18 cellular contexts compared by ENCODE assay signal in the genomic region with DNA sequence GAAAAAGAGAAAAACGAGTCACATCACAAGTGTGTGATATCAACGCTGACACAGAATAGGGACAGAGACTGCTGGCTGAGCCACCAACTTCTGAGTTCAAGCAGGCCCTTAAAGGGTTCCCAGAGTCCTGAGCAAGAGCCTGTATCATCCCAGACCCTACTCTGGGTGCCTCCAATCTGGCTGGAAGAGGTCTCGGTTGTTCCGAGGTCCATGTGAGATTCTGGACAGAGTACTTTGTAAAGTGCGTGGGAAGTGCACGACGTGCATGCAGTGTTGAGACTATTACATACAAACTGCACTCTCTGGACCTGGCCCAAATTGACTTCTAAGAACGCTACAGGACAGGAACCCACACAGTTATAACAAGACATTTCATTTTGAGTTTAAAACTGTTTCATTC. TPM values are rescaled to one million over a fixed set of nuclear protein-coding genes. Genes with fewer than 3 reads are reported as not detected.
DNase-seq lines count a peak whose midpoint lies in the region; ATAC-seq, FAIRE-seq and TF ChIP-seq lines count a peak whose summit lies in the region.
"Had no signal": no experiment of that assay in that cellular context is flagged by ENCODE, and none has a peak within 500 bp of the region (broad histone marks: within the 10 kb centered on the region; RNA-seq: fewer than 3 reads in every experiment).

No MANE protein-coding gene starts in this region.

- H4K20me1 ChIP-seq in K562 (replicated peaks; ENCODE audit: control insufficient read depth, insufficient read depth, low read length) (no peaks in the 10 kb centered on the region), OCI-LY7 (ENCODE audit: insufficient read depth, low read length) (no peaks in the 10 kb centered on the region)

- H3K79me2 ChIP-seq in ACC112 (ENCODE audit: control insufficient read depth, insufficient read depth, low read length, unreplicated experiment) (peaks cover 6% of the 10 kb centered on the region), K562 (ENCODE audit: control insufficient read depth, insufficient read depth, low read length) (no peaks in the 10 kb centered on the region), OCI-LY7 (ENCODE audit: insufficient read depth, low read depth, low read length) (no peaks in the 10 kb centered on the region)

- peaks cover 6% of the 10 kb centered on the region for H3K27me3 Mint-ChIP-seq in nephron progenitor cell (ENCODE audit: low read depth, poor library complexity)
- H3K27me3 Mint-ChIP-seq: dendritic cell treated with granulocyte-macrophage colony-stimulating factor and Interleukin-4, amounts not matched to agents 40 ng/mL and 50 ng/mL, for 4 days; stimulated activated naive CD8-positive, alpha-beta T cell treated with anti-CD3 and anti-CD28 coated beads, Interleukin-15, Interleukin-2, amounts not matched to agents 100 ng/mL and 50 ng/mL, for 24 hours had no signal

- H2AFZ ChIP-seq in ACC112 (ENCODE audit: low read length, unreplicated experiment) (peak overlapping the region; percentile 62), K562 (ENCODE audit: low read depth, low read length) (peak overlapping the region; percentile 87), OCI-LY7 (ENCODE audit: low read length) (no peak overlapping the region)

- H3K9me3 Mint-ChIP-seq in nephron progenitor cell, result no peaks in the 10 kb centered on the region
- H3K9me3 Mint-ChIP-seq: CD8-positive, alpha-beta T cell; dendritic cell treated with granulocyte-macrophage colony-stimulating factor and Interleukin-4, amounts not matched to agents 40 ng/mL and 50 ng/mL, for 4 days; stimulated activated naive CD8-positive, alpha-beta T cell treated with anti-CD3 and anti-CD28 coated beads, Interleukin-15, Interleukin-2, amounts not matched to agents 100 ng/mL and 50 ng/mL, for 24 hours; T-helper 1 cell treated with Interleukin-12 subunit alpha and Interleukin-12 subunit beta and Interleukin-4 antibody, amounts not matched to agents 30 μg/mL and 1 μg/mL, for 36 hours had no signal

- H3K4me1 ChIP-seq in ACC112 (ENCODE audit: control insufficient read depth, insufficient read depth, low read length, unreplicated experiment) (peaks cover 25% of the 10 kb centered on the region), K562 (replicated peaks in 1 of 2; ENCODE audit: control insufficient read depth in 2 of 2, insufficient read depth in 2 of 2, low read length in 2 of 2) (peaks cover 7 to 9% of the 10 kb centered on the region in 2 experiments; a peak in 4 of 5 replicates), cardiac muscle cell (ENCODE audit: low read depth) (peaks cover 20% of the 10 kb centered on the region), OCI-LY7 (ENCODE audit: insufficient read depth, low read length, poor library complexity, severe bottlenecking) (no peaks in the 10 kb centered on the region)
- H3K4me1 ChIP-seq: prostate gland had no signal

- no peaks in the 10 kb centered on the region for H3K27me3 ChIP-seq in ACC112 (ENCODE audit: insufficient read depth, low read length)
- H3K27me3 ChIP-seq in K562 (ENCODE audit: control insufficient read depth in 2 of 2, insufficient read depth in 2 of 2, low read length in 2 of 2), result no peaks in the 10 kb centered on the region
- no peaks in the 10 kb centered on the region for H3K27me3 ChIP-seq in cardiac muscle cell

- H3K4me3 Mint-ChIP-seq in nephron progenitor cell, result no peak overlapping the region
- H3K4me3 Mint-ChIP-seq: activated CD8-positive, alpha-beta T cell treated with anti-CD3 and anti-CD28 coated beads, Interleukin-2, amount 10 ng/mL, durations not matched to agents 7 days and 5 days; CD8-positive, alpha-beta T cell; dendritic cell treated with granulocyte-macrophage colony-stimulating factor and Interleukin-4, amounts not matched to agents 40 ng/mL and 50 ng/mL, for 4 days; stimulated activated naive CD8-positive, alpha-beta T cell treated with anti-CD3 and anti-CD28 coated beads, Interleukin-15, Interleukin-2, amounts not matched to agents 100 ng/mL and 50 ng/mL, for 24 hours; T-helper 1 cell treated with Interleukin-12 subunit alpha and Interleukin-12 subunit beta and Interleukin-4 antibody, amounts not matched to agents 30 μg/mL and 1 μg/mL, for 36 hours had no signal

- H3K9me3 ChIP-seq in K562 (replicated peaks; ENCODE audit: control insufficient read depth, insufficient read depth, low read depth, low read length), result no peaks in the 10 kb centered on the region
- H3K9me3 ChIP-seq in cardiac muscle cell (ENCODE audit: low read depth), result no peaks in the 10 kb centered on the region
- H3K9me3 ChIP-seq in OCI-LY7 (ENCODE audit: low read length), result no peaks in the 10 kb centered on the region
- H3K9me3 ChIP-seq: prostate gland had no signal

- ATAC-seq in K562 (peak; percentile 68), HG02759 (IDR thresholded peaks at IDR 0.05; ENCODE audit: unreplicated experiment) (no peak), GM19455 (IDR thresholded peaks at IDR 0.05; ENCODE audit: unreplicated experiment) (no peak)
- ATAC-seq: activated CD8-positive, alpha-beta T cell treated with anti-CD3 and anti-CD28 coated beads, Interleukin-2, amount 10 ng/mL, durations not matched to agents 7 days and 5 days; CD8-positive, alpha-beta T cell; esophagus mucosa had no signal

- H3K4me3 ChIP-seq in ACC112 (ENCODE audit: low read depth, low read length), result peak overlapping the region; percentile 6; the same call in 1 of the 2 replicates
- H3K4me3 ChIP-seq in K562, result no peak overlapping the region
- no peak overlapping the region for H3K4me3 ChIP-seq in cardiac muscle cell
- H3K4me3 ChIP-seq in OCI-LY7 (ENCODE audit: low read depth, low read length, poor library complexity, severe bottlenecking), result no peak overlapping the region
- H3K4me3 ChIP-seq: prostate gland had no signal

- H3K9me1 ChIP-seq in K562 (ENCODE audit: control insufficient read depth, insufficient read depth, low read length), result no peaks in the 10 kb centered on the region

- H3K4me2 ChIP-seq in K562 (ENCODE audit: insufficient read depth, low read length) (peak overlapping the region; percentile 66), OCI-LY7 (ENCODE audit: low read length) (no peak overlapping the region)

- FAIRE-seq in K562 (lab: Jason Lieb, UNC), result peak; percentile 29

- BruUV-seq in K562 (replicated peaks; lab: Mats Ljungman, UMichigan) (no TSS peak), OCI-LY7 (replicated peaks; lab: Mats Ljungman, UMichigan) (no TSS peak)

- peaks cover 12% of the 10 kb centered on the region for H3K4me1 Mint-ChIP-seq in nephron progenitor cell

- in situ Hi-C loops in K562 (cut with MboI), result no loop called here

- CTCF ChIA-PET in K562 (lab: Yijun Ruan, JAX; ENCODE audit: low intra/inter-chr PET ratio), result no interaction called here
- CTCF ChIA-PET in OCI-LY7 (lab: Charles Lee; ENCODE audit: unreplicated experiment), result no interaction called here

- no peaks in the 10 kb centered on the region; the same call in 1 of the 2 replicates for H3K36me3 ChIP-seq in ACC112 (ENCODE audit: insufficient read depth, low read length)
- H3K36me3 ChIP-seq in K562 (ENCODE audit: control insufficient read depth, insufficient read depth, low read length), result no peaks in the 10 kb centered on the region
- H3K36me3 ChIP-seq in cardiac muscle cell, result no peaks in the 10 kb centered on the region
- no peaks in the 10 kb centered on the region for H3K36me3 ChIP-seq in OCI-LY7 (ENCODE audit: insufficient read depth, low read length)
- H3K36me3 ChIP-seq: prostate gland had no signal

- no peak for TF ChIP-seq POLR2A in K562 (conservative IDR thresholded peaks at IDR 0.05)

- TF ChIP-seq CTCF in K562 (IDR thresholded peaks at IDR 0.05 in 2 of 3, conservative IDR thresholded peaks at IDR 0.05 in 1 of 3; ENCODE audit: insufficient read depth in 2 of 3, low read depth in 1 of 3, low read length in 3 of 3) (no peak), cardiac muscle cell (IDR thresholded peaks at IDR 0.05; ENCODE audit: low read depth, low read length) (no peak), nephron progenitor cell (IDR thresholded peaks at IDR 0.05) (no peak), OCI-LY7 (conservative IDR thresholded peaks at IDR 0.05; ENCODE audit: low read length) (no peak)

- H3K9ac ChIP-seq in K562 (ENCODE audit: insufficient read depth in 1 of 2, low read depth in 2 of 2, low read length in 2 of 2), result peak overlapping the region; percentile 50 to 70; a peak in 3 of 4 replicates

- no peaks in the 10 kb centered on the region for H3K9me2 ChIP-seq in OCI-LY7 (ENCODE audit: insufficient read depth, low read length)

- no peak for TF ChIP-seq RAD21 in K562 (CRISPR knock-in tag; conservative IDR thresholded peaks at IDR 0.05 in 1 of 2, IDR thresholded peaks at IDR 0.05 in 1 of 2)

- H3K27ac ChIP-seq in ACC112 (ENCODE audit: low read depth, low read length), result peak overlapping the region; percentile 76
- peak overlapping the region; percentile 44; the same call in 2 of the 3 replicates for H3K27ac ChIP-seq in K562 (ENCODE audit: extremely low read depth, low read depth, low read length)
- peak overlapping the region; percentile 89 for H3K27ac ChIP-seq in cardiac muscle cell
- no peak overlapping the region for H3K27ac ChIP-seq in OCI-LY7 (ENCODE audit: low read depth, low read length, poor library complexity, severe bottlenecking)

- H3K36me3 Mint-ChIP-seq in nephron progenitor cell (ENCODE audit: low read depth), result no peaks in the 10 kb centered on the region
- H3K36me3 Mint-ChIP-seq: CD8-positive, alpha-beta T cell had no signal

- peak overlapping the region; percentile 25 for H3K27ac Mint-ChIP-seq in nephron progenitor cell
- H3K27ac Mint-ChIP-seq: activated CD8-positive, alpha-beta T cell treated with anti-CD3 and anti-CD28 coated beads, Interleukin-2, amount 10 ng/mL, durations not matched to agents 7 days and 5 days; CD8-positive, alpha-beta T cell; dendritic cell treated with granulocyte-macrophage colony-stimulating factor and Interleukin-4, amounts not matched to agents 40 ng/mL and 50 ng/mL, for 4 days; stimulated activated naive CD8-positive, alpha-beta T cell treated with anti-CD3 and anti-CD28 coated beads, Interleukin-15, Interleukin-2, amounts not matched to agents 100 ng/mL and 50 ng/mL, for 24 hours; T-helper 1 cell treated with Interleukin-12 subunit alpha and Interleukin-12 subunit beta and Interleukin-4 antibody, amounts not matched to agents 30 μg/mL and 1 μg/mL, for 36 hours had no signal

- no peak for TF ChIP-seq EP300 in K562 (IDR thresholded peaks at IDR 0.05; ENCODE audit: low read length)

- intact Hi-C loops in K562 (cut with micrococcal nuclease), result no loop called here
- intact Hi-C loops in OCI-LY7 (cut with micrococcal nuclease; ENCODE audit: unreplicated experiment), result no loop called here

- DNase-seq in K562 (ENCODE audit: extremely low read depth in 1 of 4, low spot score in 3 of 4) (no peak), cardiac muscle cell (ENCODE audit: low read depth in 1 of 2, low spot score in 1 of 2) (peak in 1 of 2 donors; percentile 68), nephron progenitor cell (no peak), OCI-LY7 (ENCODE audit: low spot score) (no peak)
- DNase-seq in activated naive CD4-positive, alpha-beta T cell (lab: John Stamatoyannopoulos, UW), result no peak
- DNase-seq: activated CD8-positive, alpha-beta T cell treated with anti-CD3 and anti-CD28 coated beads, Interleukin-2, amount 10 ng/mL, durations not matched to agents 7 days and 5 days; amniotic stem cell; CD8-positive, alpha-beta T cell; KG1; SHP77 had no signal

- POLR2A ChIA-PET in K562 (lab: Yijun Ruan, JAX), result interaction anchor here (1.1 kb wide), 1 partner anchor 36 kb away, joined by 3 read pairs; no protein-coding TSS in a partner anchor
- POLR2A ChIA-PET in OCI-LY7 (lab: Charles Lee), result no interaction called here

- WGBS in K562 (ENCODE audit: insufficient coverage, low coverage, missing lambda C conversion rate), result 37% methylated on average over 8 of the region's 8 CpGs

RNA-seq across cellular contexts. Expression of gene MOK, which starts 40.6 kb away (rescaled TPM):
- 15.0 and 20.7 TPM in 2 replicates for total RNA-seq in K562 (2011; cell fraction: chromatin; rRNA removed; ENCODE audit: low replicate concordance)
- total RNA-seq in K562 (2011; cell fraction: nucleolus; rRNA removed), result 12.2 and 12.3 TPM in 2 replicates
- total RNA-seq in K562 (2011; cell fraction: nucleoplasm; rRNA removed), result 14.4 and 17.2 TPM in 2 replicates
- total RNA-seq in K562 (2014; rRNA removed) (5.8 and 7.2 TPM in 2 replicates), K562 (2014; rRNA removed; fragmentation: Illumina TruSeq; extraction: Trizol) (5.2 and 5.3 TPM in 2 replicates), K562 (2015; rRNA removed; fragmentation: Illumina TruSeq; extraction: Trizol) (4.6 and 5.3 TPM in 2 replicates), K562 (2021) (4.9 TPM in 2 replicates), cardiac muscle cell (29.7 and 31.7 TPM in 2 replicates), OCI-LY7 (2022) (2.2 and 4.3 TPM in 2 replicates)
- polyA plus RNA-seq in K562 (2011; rRNA removed) (4.3 and 6.2 TPM in 2 replicates), K562 (2014; fragmentation: Illumina TruSeq; extraction: Trizol) (3.6 and 7.5 TPM in 2 replicates), K562 (2014; fragmentation: Nextera tagmentation; extraction: Ambion mirVana) (1 to 10 TPM; 1.3 to 2.5 TPM), K562 (2014; rRNA removed) (7.6 and 8.4 TPM in 2 replicates), cardiac muscle cell (19.2 and 28.1 TPM in 2 replicates)
- polyA plus RNA-seq in K562 (2011; cell fraction: cytosol; rRNA removed), result 3.4 and 4.0 TPM in 2 replicates
- polyA plus RNA-seq in K562 (2011; cell fraction: nucleus; rRNA removed), result 16.6 and 29.5 TPM in 2 replicates
- 4.5 and 6.4 TPM in 2 replicates for polyA plus RNA-seq in K562 (2012)
- 4.3 TPM in 2 replicates for polyA minus RNA-seq in K562 (2011; rRNA and poly(A)+ RNA removed)
- 1.1 and 3.5 TPM in 2 replicates for polyA minus RNA-seq in K562 (2011; cell fraction: cytosol; rRNA and poly(A)+ RNA removed)
- polyA minus RNA-seq in K562 (2011; cell fraction: nucleus; rRNA and poly(A)+ RNA removed), result 8.1 TPM in 2 replicates
- 3.7 and 4.0 TPM in 2 replicates for total RNA-seq in OCI-LY7 (2014; rRNA removed; shearing (Covaris generic))

RNA-seq across cellular contexts. Expression of gene ZNF839, which starts 55.2 kb away (rescaled TPM):
- total RNA-seq in K562 (2011; cell fraction: chromatin; rRNA removed; ENCODE audit: low replicate concordance), result 28.7 and 36.1 TPM in 2 replicates
- 12.0 and 18.5 TPM in 2 replicates for total RNA-seq in K562 (2011; cell fraction: nucleolus; rRNA removed)
- total RNA-seq in K562 (2011; cell fraction: nucleoplasm; rRNA removed), result 18.0 and 21.4 TPM in 2 replicates
- total RNA-seq in K562 (2014; rRNA removed) (6.1 and 6.6 TPM in 2 replicates), K562 (2014; rRNA removed; fragmentation: Illumina TruSeq; extraction: Trizol) (5.2 and 5.3 TPM in 2 replicates), K562 (2015; rRNA removed; fragmentation: Illumina TruSeq; extraction: Trizol) (5.1 and 5.7 TPM in 2 replicates), K562 (2021) (6.6 and 8.4 TPM in 2 replicates), cardiac muscle cell (15.6 and 16.9 TPM in 2 replicates), OCI-LY7 (2022) (23.3 and 24.3 TPM in 2 replicates)
- polyA plus RNA-seq in K562 (2011; rRNA removed) (7.7 and 8.4 TPM in 2 replicates), K562 (2014; fragmentation: Illumina TruSeq; extraction: Trizol) (5.1 and 6.3 TPM in 2 replicates), K562 (2014; fragmentation: Nextera tagmentation; extraction: Ambion mirVana) (1 to 10 TPM in 1 of 2 experiments, under 1 TPM in 1; 0.42 to 1.0 TPM), K562 (2014; rRNA removed) (8.4 and 8.6 TPM in 2 replicates), cardiac muscle cell (16.1 TPM in 2 replicates)
- 5.6 and 5.7 TPM in 2 replicates for polyA plus RNA-seq in K562 (2011; cell fraction: cytosol; rRNA removed)
- polyA plus RNA-seq in K562 (2011; cell fraction: nucleus; rRNA removed), result 16.9 and 27.9 TPM in 2 replicates
- 4.0 and 6.3 TPM in 2 replicates for polyA plus RNA-seq in K562 (2012)
- 5.9 and 6.7 TPM in 2 replicates for polyA minus RNA-seq in K562 (2011; rRNA and poly(A)+ RNA removed)
- 3.0 and 7.6 TPM in 2 replicates for polyA minus RNA-seq in K562 (2011; cell fraction: cytosol; rRNA and poly(A)+ RNA removed)
- 6.0 and 6.1 TPM in 2 replicates for polyA minus RNA-seq in K562 (2011; cell fraction: nucleus; rRNA and poly(A)+ RNA removed)
- 20.2 and 22.7 TPM in 2 replicates for total RNA-seq in OCI-LY7 (2014; rRNA removed; shearing (Covaris generic))
